In genomic region chr1:203031467-203031866, GRCh38 we compare ENCODE assay signal across 15 cellular contexts. TPM values are rescaled to one million over a fixed set of nuclear protein-coding genes. Genes with fewer than 3 reads are reported as not detected.
DNase-seq lines count a peak whose midpoint lies in the region; ATAC-seq and TF ChIP-seq lines count a peak whose summit lies in the region.
"Had no signal": no experiment of that assay in that cellular context is flagged by ENCODE, and none has a peak within 500 bp of the region (broad histone marks: within the 10 kb centered on the region; RNA-seq: fewer than 3 reads in every experiment).

No MANE protein-coding gene starts in this region.

- DNase-seq in DMS53 (lab: John Stamatoyannopoulos, UW) (peak; percentile 44), DMS53 treated with DMSO at 0.1 percent for 48 hours (lab: John Stamatoyannopoulos, UW; ENCODE audit: unreplicated experiment) (no peak), LNCaP clone FGC (ENCODE audit: low read depth) (no peak), cerebellar cortex (ENCODE audit: low spot score) (peak; percentile 27), neural crest cell (ENCODE audit: low read depth, low spot score) (no peak), NCI-H524 treated with DMSO at 0.1 percent for 48 hours (lab: John Stamatoyannopoulos, UW) (no peak), NCI-H2081 treated with DMSO at 0.1 percent for 48 hours (lab: John Stamatoyannopoulos, UW) (no peak)
- DNase-seq: 8988T; activated T-cell treated with anti-CD3 and anti-CD28 coated beads, Interleukin-2, amount 50 U/mL, for 1 hour; EL; naive B cell; NCI-H2081; small intestine; thyroid gland had no signal

- no peaks in the 10 kb centered on the region for H3K9me3 Mint-ChIP-seq in neural crest cell
- H3K9me3 Mint-ChIP-seq: naive B cell had no signal

- TF ChIP-seq CTCF in LNCaP clone FGC (IDR thresholded peaks at IDR 0.05; ENCODE audit: control insufficient read depth, extremely low read depth, insufficient read depth), result 0 out of 2 replicates have a peak, but pooled peaks have one; percentile 8
- peak; percentile 45 for TF ChIP-seq CTCF in neural crest cell (conservative IDR thresholded peaks at IDR 0.05)

- no peaks in the 10 kb centered on the region for H3K36me3 Mint-ChIP-seq in neural crest cell (ENCODE audit: low read depth)
- H3K36me3 Mint-ChIP-seq: naive B cell had no signal

- H3K4me1 Mint-ChIP-seq in neural crest cell, result no peaks in the 10 kb centered on the region

- H3K27ac Mint-ChIP-seq in neural crest cell (ENCODE audit: unreplicated experiment), result no peak overlapping the region

- no peak for ATAC-seq in GM18517 (IDR thresholded peaks at IDR 0.05; ENCODE audit: unreplicated experiment)

- peaks cover 33% of the 10 kb centered on the region for H3K27me3 Mint-ChIP-seq in neural crest cell (ENCODE audit: low read depth)

- no peak overlapping the region for H3K4me3 ChIP-seq in LNCaP clone FGC (ENCODE audit: low read depth, low read length)
- H3K4me3 ChIP-seq: thyroid gland had no signal

- H3K4me3 Mint-ChIP-seq in neural crest cell, result no peak overlapping the region
- H3K4me3 Mint-ChIP-seq: naive B cell had no signal

RNA-seq across cellular contexts. Expression of gene PPFIA4, which starts 5.2 kb away (rescaled TPM):
- 2.6 and 5.0 TPM in 2 replicates for total RNA-seq in neural crest cell

RNA-seq across cellular contexts. Expression of gene TMEM183A, which starts 24.3 kb away (rescaled TPM):
- 76.5 and 81.5 TPM in 2 replicates for total RNA-seq in neural crest cell

RNA-seq across cellular contexts. Expression of gene MYOG, which starts 54.3 kb away (rescaled TPM):
- total RNA-seq in neural crest cell, result not detected in 2 replicates
- total RNA-seq: thyroid gland had no signal

Comparison
In these comparisons a context has a peak if more than half of its experiments do, and no peak if none do; other contexts are left out.
1. DNase-seq: peak in DMS53 (single experiment) and cerebellar cortex (single experiment); none in DMS53 treated with DMSO at 0.1 percent for 48 hours (single experiment), LNCaP clone FGC (single experiment), neural crest cell (single experiment), NCI-H524 treated with DMSO at 0.1 percent for 48 hours (single experiment) and NCI-H2081 treated with DMSO at 0.1 percent for 48 hours (single experiment).